Comparison of ENCODE assay signal across 7 cellular contexts in genomic region chr2:87442983-87443577, GRCh38.
DNase-seq lines count a peak whose midpoint lies in the region; ATAC-seq lines count a peak whose summit lies in the region.
"Not testable (repeated sequence)": the region's sequence is repeated elsewhere in the genome, so short reads cannot be mapped to it uniquely, and the experiment has no call there.

No MANE protein-coding gene starts in this region.

- not testable (repeated sequence) for H3K9me3 Mint-ChIP-seq in activated CD8-positive, alpha-beta T cell treated with anti-CD3 and anti-CD28 coated beads, Interleukin-2, amount 10 ng/mL, durations not matched to agents 7 days and 5 days (ENCODE audit: insufficient read depth); immature natural killer cell

- CTCF ChIA-PET in activated CD8-positive, alpha-beta T cell treated with anti-CD3 and anti-CD28 coated beads, Interleukin-2, amount 10 ng/mL, durations not matched to agents 7 days and 5 days (lab: Charles Lee) = not testable (repeated sequence)

- H3K27me3 Mint-ChIP-seq in activated CD8-positive, alpha-beta T cell treated with anti-CD3 and anti-CD28 coated beads, Interleukin-2, amount 10 ng/mL, durations not matched to agents 7 days and 5 days (ENCODE audit: low read depth); immature natural killer cell (ENCODE audit: low read depth in 3 of 3): not testable (repeated sequence)

- peak; percentile 98 for ATAC-seq in GM18858 (IDR thresholded peaks at IDR 0.05; ENCODE audit: unreplicated experiment)
- ATAC-seq in GM19463 (IDR thresholded peaks at IDR 0.05; ENCODE audit: unreplicated experiment) = peak; percentile 97
- ATAC-seq in HG02623 (IDR thresholded peaks at IDR 0.05; ENCODE audit: unreplicated experiment) = peak; percentile 98
- ATAC-seq in HG03095 (IDR thresholded peaks at IDR 0.05; ENCODE audit: unreplicated experiment) = peak; percentile 98
- peak; percentile 94 for ATAC-seq in HG03565 (IDR thresholded peaks at IDR 0.05; ENCODE audit: unreplicated experiment)
- ATAC-seq in activated CD8-positive, alpha-beta T cell treated with anti-CD3 and anti-CD28 coated beads, Interleukin-2, amount 10 ng/mL, durations not matched to agents 7 days and 5 days = peak; percentile 96

- H3K36me3 Mint-ChIP-seq in activated CD8-positive, alpha-beta T cell treated with anti-CD3 and anti-CD28 coated beads, Interleukin-2, amount 10 ng/mL, durations not matched to agents 7 days and 5 days (ENCODE audit: low read depth); immature natural killer cell: not testable (repeated sequence)

- POLR2A ChIA-PET in activated CD8-positive, alpha-beta T cell treated with anti-CD3 and anti-CD28 coated beads, Interleukin-2, amount 10 ng/mL, durations not matched to agents 7 days and 5 days (lab: Charles Lee) = not testable (repeated sequence)

- peaks cover 17% of the 10 kb centered on the region for H3K4me1 Mint-ChIP-seq in activated CD8-positive, alpha-beta T cell treated with anti-CD3 and anti-CD28 coated beads, Interleukin-2, amount 10 ng/mL, durations not matched to agents 7 days and 5 days (ENCODE audit: low read depth)
- H3K4me1 Mint-ChIP-seq in immature natural killer cell = not testable (repeated sequence)

- peak overlapping the region; percentile 18 for H3K4me3 Mint-ChIP-seq in activated CD8-positive, alpha-beta T cell treated with anti-CD3 and anti-CD28 coated beads, Interleukin-2, amount 10 ng/mL, durations not matched to agents 7 days and 5 days
- peak overlapping the region in 2 of 5 donors; percentile 18 to 43 for H3K4me3 Mint-ChIP-seq in immature natural killer cell

- DNase-seq in activated CD8-positive, alpha-beta T cell treated with anti-CD3 and anti-CD28 coated beads, Interleukin-2, amount 10 ng/mL, durations not matched to agents 7 days and 5 days = peak; percentile 43
- DNase-seq in immature natural killer cell = not testable (repeated sequence)

- peak overlapping the region; percentile 80 for H3K27ac Mint-ChIP-seq in activated CD8-positive, alpha-beta T cell treated with anti-CD3 and anti-CD28 coated beads, Interleukin-2, amount 10 ng/mL, durations not matched to agents 7 days and 5 days
- H3K27ac Mint-ChIP-seq in immature natural killer cell = peak overlapping the region; percentile 32 to 85 (median 72)
